8 cellular contexts compared by ENCODE assay signal in genomic region chr14:68862954-68863594, GRCh38.
DNase-seq lines count a peak whose midpoint lies in the region; ATAC-seq and TF ChIP-seq lines count a peak whose summit lies in the region.

No MANE protein-coding gene starts in this region.

- peak; percentile 50 for ATAC-seq in activated naive CD8-positive, alpha-beta T cell treated with anti-CD3 and anti-CD28 coated beads, Interleukin-2, amount 10 ng/mL, durations not matched to agents 7 days and 5 days (ENCODE audit: low read depth)
- ATAC-seq in GM21515 (IDR thresholded peaks at IDR 0.05; ENCODE audit: unreplicated experiment), result no peak
- no peak for ATAC-seq in HG02763 (IDR thresholded peaks at IDR 0.05; ENCODE audit: unreplicated experiment)

- peaks cover 2% of the 10 kb centered on the region for H3K9me3 Mint-ChIP-seq in activated naive CD8-positive, alpha-beta T cell treated with anti-CD3 and anti-CD28 coated beads, Interleukin-2, amount 10 ng/mL, durations not matched to agents 7 days and 5 days

- intact Hi-C loops in left ventricle myocardium inferior (cut with micrococcal nuclease), result loop anchor here (10.0 kb wide), 1 partner anchor 252 kb away; no protein-coding TSS in a partner anchor

- no peak overlapping the region for H3K27ac ChIP-seq in left ventricle myocardium inferior (replicated peaks)

- no peak overlapping the region for H3K27ac Mint-ChIP-seq in activated naive CD8-positive, alpha-beta T cell treated with anti-CD3 and anti-CD28 coated beads, Interleukin-2, amount 10 ng/mL, durations not matched to agents 7 days and 5 days

- peaks cover 6% of the 10 kb centered on the region for H3K36me3 Mint-ChIP-seq in activated naive CD8-positive, alpha-beta T cell treated with anti-CD3 and anti-CD28 coated beads, Interleukin-2, amount 10 ng/mL, durations not matched to agents 7 days and 5 days

- POLR2A ChIA-PET in activated naive CD8-positive, alpha-beta T cell treated with anti-CD3 and anti-CD28 coated beads, Interleukin-2, amount 10 ng/mL, durations not matched to agents 7 days and 5 days (lab: Charles Lee), result no interaction called here

- no peaks in the 10 kb centered on the region for H3K27me3 Mint-ChIP-seq in activated naive CD8-positive, alpha-beta T cell treated with anti-CD3 and anti-CD28 coated beads, Interleukin-2, amount 10 ng/mL, durations not matched to agents 7 days and 5 days

- no peaks in the 10 kb centered on the region for H3K4me1 Mint-ChIP-seq in activated naive CD8-positive, alpha-beta T cell treated with anti-CD3 and anti-CD28 coated beads, Interleukin-2, amount 10 ng/mL, durations not matched to agents 7 days and 5 days

- H3K9me3 ChIP-seq in left ventricle myocardium inferior (replicated peaks), result peaks cover 16% of the 10 kb centered on the region

- no peaks in the 10 kb centered on the region for H3K27me3 ChIP-seq in left ventricle myocardium inferior (ENCODE audit: low read depth)

- DNase-seq in GM04504 (ENCODE audit: low read depth) (peak; percentile 51), NCI-H1105 (lab: John Stamatoyannopoulos, UW) (peak; percentile 76), SKM-1 treated with dmso at 0.1 percent for 144 hours (lab: John Stamatoyannopoulos, UW; ENCODE audit: unreplicated experiment) (peak; percentile 37), left ventricle myocardium inferior (peak; percentile 76), putamen (ENCODE audit: low spot score) (peak; percentile 62)
- DNase-seq in activated naive CD8-positive, alpha-beta T cell treated with anti-CD3 and anti-CD28 coated beads, Interleukin-2, amount 10 ng/mL, durations not matched to agents 7 days and 5 days, result peak; percentile 76

- H3K4me3 Mint-ChIP-seq in activated naive CD8-positive, alpha-beta T cell treated with anti-CD3 and anti-CD28 coated beads, Interleukin-2, amount 10 ng/mL, durations not matched to agents 7 days and 5 days, result no peak overlapping the region

- H3K36me3 ChIP-seq in left ventricle myocardium inferior, result no peaks in the 10 kb centered on the region

- H3K4me3 ChIP-seq in left ventricle myocardium inferior, result no peak overlapping the region

- no peaks in the 10 kb centered on the region for H3K4me1 ChIP-seq in left ventricle myocardium inferior

- TF ChIP-seq CTCF in left ventricle myocardium inferior (IDR thresholded peaks at IDR 0.05; ENCODE audit: borderline replicate concordance), result peak; percentile 84
